ENCODE assay signal across 18 cellular contexts in the genomic region with DNA sequence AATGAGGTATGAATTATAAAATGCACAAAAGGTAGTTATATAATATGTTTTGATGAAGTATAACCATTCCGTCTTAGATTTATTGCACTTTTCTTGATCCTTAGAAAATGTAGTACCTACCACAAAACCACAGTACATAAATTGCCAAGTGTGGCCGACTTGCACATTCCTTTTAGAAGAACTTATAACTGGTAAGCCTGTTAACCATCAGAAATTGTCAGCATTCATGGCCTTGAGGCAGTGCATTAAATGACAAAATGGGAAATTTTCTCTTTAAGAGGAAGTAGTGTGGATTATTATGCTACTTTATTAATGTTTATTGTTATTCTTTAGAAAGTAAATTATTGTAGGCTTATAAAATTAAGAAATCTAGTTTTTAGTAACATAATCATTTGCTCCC. TPM values are rescaled to one million over a fixed set of nuclear protein-coding genes. Genes with fewer than 3 reads are reported as not detected.
DNase-seq lines count a peak whose midpoint lies in the region; ATAC-seq and TF ChIP-seq lines count a peak whose summit lies in the region.
"Had no signal": no experiment of that assay in that cellular context is flagged by ENCODE, and none has a peak within 500 bp of the region (broad histone marks: within the 10 kb centered on the region; RNA-seq: fewer than 3 reads in every experiment).

No MANE protein-coding gene starts in this region.

- H3K4me3 Mint-ChIP-seq in HFFc6, result no peak overlapping the region
- H3K4me3 Mint-ChIP-seq in T-helper 17 cell, result no peak overlapping the region
- H3K4me3 Mint-ChIP-seq: B cell, GM23338 had no signal

- WGBS in prostate gland, result 67% methylated on average over 2 of the region's 2 CpGs

- H3K4me3 ChIP-seq in prostate gland, result no peak overlapping the region
- H3K4me3 ChIP-seq: A549, GM23338 had no signal

- no peaks in the 10 kb centered on the region for H3K27me3 ChIP-seq in prostate gland (replicated peaks; ENCODE audit: insufficient read depth)

- peaks cover 30% of the 10 kb centered on the region for H3K4me1 Mint-ChIP-seq in HFFc6 (ENCODE audit: low read depth)
- H3K4me1 Mint-ChIP-seq in T-helper 17 cell, result peaks cover 61% of the 10 kb centered on the region

- H3K9me3 Mint-ChIP-seq in HFFc6, result no peaks in the 10 kb centered on the region
- H3K9me3 Mint-ChIP-seq: CD4-positive, alpha-beta memory T cell; GM23338 had no signal

- H3K27ac ChIP-seq in prostate gland, result no peak overlapping the region
- H3K27ac ChIP-seq: A549, RWPE1 had no signal

- H3K9me3 ChIP-seq in T-helper 17 cell (ENCODE audit: control insufficient read depth, low read length, poor library complexity, severe bottlenecking) (no peaks in the 10 kb centered on the region), prostate gland (no peaks in the 10 kb centered on the region)
- H3K9me3 ChIP-seq: A549 had no signal

- TF ChIP-seq POLR2A in prostate gland (IDR thresholded peaks at IDR 0.05), result no peak

- H3K27me3 Mint-ChIP-seq in HFFc6 (ENCODE audit: insufficient read depth), result no peaks in the 10 kb centered on the region; the same call in 1 of the 2 replicates
- H3K27me3 Mint-ChIP-seq in T-helper 17 cell, result no peaks in the 10 kb centered on the region
- H3K27me3 Mint-ChIP-seq: B cell; CD4-positive, alpha-beta memory T cell had no signal

- no peak for ATAC-seq in T-helper 17 cell
- no peak for ATAC-seq in HG03280 (IDR thresholded peaks at IDR 0.05; ENCODE audit: unreplicated experiment)
- ATAC-seq in HG03025 (IDR thresholded peaks at IDR 0.05; ENCODE audit: low FRiP score, unreplicated experiment), result no peak
- ATAC-seq: A549, GM23338 had no signal

- TF ChIP-seq CTCF in HFFc6 (IDR thresholded peaks at IDR 0.05) (no peak), prostate gland (IDR thresholded peaks at IDR 0.05) (no peak)

- H3K4me1 ChIP-seq in prostate gland (replicated peaks), result no peaks in the 10 kb centered on the region

- intact Hi-C loops in prostate gland (cut with DNase I), result no loop called here

- H3K36me3 ChIP-seq in prostate gland, result no peaks in the 10 kb centered on the region

- no peak overlapping the region for H3K27ac Mint-ChIP-seq in HFFc6
- H3K27ac Mint-ChIP-seq in T-helper 17 cell, result peak overlapping the region; percentile 17
- H3K27ac Mint-ChIP-seq: B cell, GM23338 had no signal

- DNase-seq in AG08395 (ENCODE audit: low spot score), result peak; percentile 5
- DNase-seq in HFFc6, result peak; percentile 27
- no peak for DNase-seq in T-helper 17 cell
- DNase-seq in glomerular visceral epithelial cell (ENCODE audit: extremely low spot score), result peak; percentile 57
- DNase-seq in GF-D8 (lab: John Stamatoyannopoulos, UW), result no peak
- no peak for DNase-seq in prostate gland (ENCODE audit: low spot score)
- DNase-seq: CD4-positive, alpha-beta memory T cell; DMS79 treated with DMSO at 0.1 percent for 48 hours; NCI-H1417 treated with DMSO at 0.1 percent for 48 hours; NCI-H2029; NCI-H2171 treated with DMSO at 0.1 percent for 48 hours; NCI-H510A had no signal

- peaks cover 6% of the 10 kb centered on the region for H3K36me3 Mint-ChIP-seq in HFFc6 (ENCODE audit: low read depth)
- peaks cover 8% of the 10 kb centered on the region for H3K36me3 Mint-ChIP-seq in T-helper 17 cell (ENCODE audit: low read depth)

RNA-seq across cellular contexts. Expression of gene TAB2, which starts 29.6 kb away (rescaled TPM):
- 10 to 100 TPM; 37.8 to 50.6 (median 44.5) TPM for total RNA-seq in HFFc6 (2021; fragmentation: NEBNext Ultra II Directional; extraction: Animal tissue kit (Norgen Biotek cat#: 25700))
- total RNA-seq in T-helper 17 cell (100 to 1,000 TPM; 192 to 199 TPM), prostate gland (10 to 100 TPM; 58.8 to 66.3 TPM)

RNA-seq across cellular contexts. Expression of gene SUMO4, which starts 53.0 kb away (rescaled TPM):
- total RNA-seq in HFFc6 (2021; fragmentation: NEBNext Ultra II Directional; extraction: Animal tissue kit (Norgen Biotek cat#: 25700)), result under 1 TPM; 0.28 to 0.63 (median 0.32) TPM
- total RNA-seq in T-helper 17 cell (10 to 100 TPM in 1 of 2 donors, 1 to 10 TPM in 1; 9.0 to 11.4 TPM), prostate gland (1 to 10 TPM; 2.0 to 2.4 TPM)

Comparison
In these comparisons a context has a peak if more than half of its experiments do, and no peak if none do; other contexts are left out.
1. DNase-seq: peak in AG08395 (single experiment), HFFc6 (single experiment) and glomerular visceral epithelial cell (single experiment); none in T-helper 17 cell (0 of 3), GF-D8 (single experiment) and prostate gland (single experiment).